27 cellular contexts compared by ENCODE assay signal in the genomic region with DNA sequence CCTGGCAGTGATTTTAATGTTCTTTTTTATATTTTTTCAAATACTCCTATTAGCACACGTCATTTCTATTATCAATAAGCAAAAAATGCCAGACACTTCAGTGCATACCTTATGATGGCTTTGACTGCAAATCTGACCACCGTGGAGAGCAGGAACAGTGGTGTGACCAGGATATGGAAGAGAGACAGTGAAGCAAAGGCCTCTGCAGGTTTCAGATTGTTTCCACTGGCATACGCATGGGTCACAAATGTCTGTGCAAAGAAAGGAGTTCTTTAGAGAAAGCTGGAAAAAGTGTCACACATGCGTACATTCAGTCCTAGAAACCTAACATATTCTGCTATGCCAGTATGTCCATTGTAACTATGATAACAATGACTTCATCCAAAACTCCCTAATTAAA.
"Had no signal": no experiment of that assay in that cellular context is flagged by ENCODE, and none has a peak within 500 bp of the region (broad histone marks: within the 10 kb centered on the region; RNA-seq: fewer than 3 reads in every experiment).

No MANE protein-coding gene starts in this region.

- H3K4me1 ChIP-seq: foreskin keratinocyte, suprapubic skin had no signal

- H3K9me3 ChIP-seq: mucosa of descending colon, ovary, psoas muscle, suprapubic skin, transverse colon, upper lobe of right lung, vagina had no signal

- H3K4me3 ChIP-seq: mucosa of descending colon, ovary, psoas muscle, suprapubic skin, transverse colon, upper lobe of right lung, vagina had no signal

- ATAC-seq: esophagus mucosa; foreskin keratinocyte; left colon; mucosa of descending colon; naive thymus-derived CD4-positive, alpha-beta T cell; sciatic nerve; stimulated activated memory B cell treated with anti-CD40 and anti-IgM and Interleukin-4, amounts not matched to agents 10 μg/mL and 1 μg/mL and 100 μg/mL, for 72 hours; stimulated activated naive CD8-positive, alpha-beta T cell treated with anti-CD3 and anti-CD28 coated beads, Interleukin-15, Interleukin-2, amounts not matched to agents 100 U/mL and 50 U/mL, for 24 hours; upper lobe of right lung had no signal

- H3K27me3 ChIP-seq: foreskin keratinocyte, ovary, suprapubic skin, transverse colon, upper lobe of right lung, vagina had no signal

- DNase-seq: central memory CD4-positive, alpha-beta T cell; effector CD8-positive, alpha-beta T cell; endodermal cell; foreskin keratinocyte; hypothalamus; immature natural killer cell; islet precursor cell; kidney glomerular epithelial cell; left colon; mesenchymal stem cell; mucosa of descending colon; naive thymus-derived CD4-positive, alpha-beta T cell; nephron progenitor cell; occipital lobe; ovary; psoas muscle; retina; stimulated activated CD4-positive, alpha-beta T cell treated with anti-CD3 and anti-CD28 coated beads, Interleukin-4, amount 100 ng/mL, for 4 hours; stimulated activated naive CD8-positive, alpha-beta T cell treated with anti-CD3 and anti-CD28 coated beads, Interleukin-15, Interleukin-2, amounts not matched to agents 100 U/mL and 50 U/mL, for 24 hours; transverse colon; upper lobe of right lung had no signal

- H3K36me3 ChIP-seq: ovary, suprapubic skin, transverse colon, upper lobe of right lung, vagina had no signal

- H3K27ac ChIP-seq: epithelial cell of prostate, foreskin keratinocyte, ovary, psoas muscle, suprapubic skin, upper lobe of right lung, vagina had no signal
